Comparison of ENCODE assay signal across 8 cellular contexts in the genomic region with DNA sequence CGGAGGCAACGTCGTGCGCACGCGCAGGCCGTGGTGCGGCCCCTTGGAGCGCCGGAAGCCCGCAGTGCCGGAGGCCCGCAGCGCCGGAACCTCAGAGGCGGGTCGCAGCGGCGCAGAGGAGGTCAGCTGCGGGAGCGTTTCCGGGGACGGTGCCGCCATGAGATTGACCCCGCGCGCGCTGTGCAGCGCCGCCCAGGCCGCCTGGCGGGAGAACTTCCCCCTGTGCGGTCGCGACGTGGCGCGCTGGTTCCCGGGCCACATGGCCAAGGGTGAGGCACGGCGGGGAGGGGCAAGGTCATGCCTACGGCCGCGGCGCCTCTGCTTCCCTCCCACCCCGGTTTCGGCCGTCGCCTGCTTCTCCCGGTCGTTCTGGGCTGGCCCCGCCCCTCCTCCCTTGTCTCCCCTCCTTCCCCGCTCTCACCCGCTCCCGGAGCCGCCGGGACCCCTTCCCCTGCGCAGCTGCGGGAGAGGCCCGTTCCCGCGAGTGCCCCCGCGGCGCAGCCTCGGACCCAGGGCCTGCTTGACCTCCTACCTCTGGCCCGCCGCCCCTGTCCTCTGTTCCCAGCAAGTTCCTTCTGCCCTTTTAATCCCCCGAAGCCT. TPM values are rescaled to one million over a fixed set of nuclear protein-coding genes. Genes with fewer than 3 reads are reported as not detected.
A peak's percentile ranks its signal among the peaks of the same experiment; 100 is the strongest.
DNase-seq lines count a peak whose midpoint lies in the region; TF ChIP-seq lines count a peak whose summit lies in the region.

A gene with protein sequence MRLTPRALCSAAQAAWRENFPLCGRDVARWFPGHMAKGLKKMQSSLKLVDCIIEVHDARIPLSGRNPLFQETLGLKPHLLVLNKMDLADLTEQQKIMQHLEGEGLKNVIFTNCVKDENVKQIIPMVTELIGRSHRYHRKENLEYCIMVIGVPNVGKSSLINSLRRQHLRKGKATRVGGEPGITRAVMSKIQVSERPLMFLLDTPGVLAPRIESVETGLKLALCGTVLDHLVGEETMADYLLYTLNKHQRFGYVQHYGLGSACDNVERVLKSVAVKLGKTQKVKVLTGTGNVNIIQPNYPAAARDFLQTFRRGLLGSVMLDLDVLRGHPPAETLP (plus strand): TSS at position 94 of the 600 bp plus-strand sequence. CDS start 64 bp downstream, at position 158.

- H4K20me1 ChIP-seq in MM.1S (ENCODE audit: insufficient read depth, low read length): no peaks in the 10 kb centered on the region

- H3K4me1 Mint-ChIP-seq in activated naive CD8-positive, alpha-beta T cell treated with anti-CD3 and anti-CD28 coated beads for 36 hours: peaks cover 44% of the 10 kb centered on the region
- H3K4me1 Mint-ChIP-seq in glutamatergic neuron (ENCODE audit: low read depth, unreplicated experiment) (peaks cover 4% of the 10 kb centered on the region), osteocyte (ENCODE audit: unreplicated experiment) (peaks cover 13% of the 10 kb centered on the region)

- H3K4me1 ChIP-seq in MM.1S (ENCODE audit: low read length) (peaks cover 18% of the 10 kb centered on the region), tibial artery (peaks cover 4 to 16% (median 11%) of the 10 kb centered on the region in 4 donors)

- H3K27ac Mint-ChIP-seq in activated naive CD8-positive, alpha-beta T cell treated with anti-CD3 and anti-CD28 coated beads for 36 hours: peak within 1 kb of the TSS; percentile 96
- H3K27ac Mint-ChIP-seq in glutamatergic neuron (ENCODE audit: unreplicated experiment) (peak within 1 kb of the TSS; percentile 97), osteocyte (ENCODE audit: unreplicated experiment) (peak within 1 kb of the TSS; percentile 90)

- H3K9me2 ChIP-seq in MM.1S (replicated peaks; ENCODE audit: insufficient read depth, low read length): no peaks in the 10 kb centered on the region

- H3K27me3 ChIP-seq in GM06990 (replicated peaks; ENCODE audit: control insufficient read depth, insufficient read depth, low read length): no peaks in the 10 kb centered on the region
- no peaks in the 10 kb centered on the region for H3K27me3 ChIP-seq in MM.1S (replicated peaks; ENCODE audit: insufficient read depth, low read length)
- no peaks in the 10 kb centered on the region for H3K27me3 ChIP-seq in tibial artery

- H3K4me3 Mint-ChIP-seq in activated naive CD8-positive, alpha-beta T cell treated with anti-CD3 and anti-CD28 coated beads for 36 hours: peak within 1 kb of the TSS; percentile 93
- H3K4me3 Mint-ChIP-seq in glutamatergic neuron (ENCODE audit: unreplicated experiment) (peak within 1 kb of the TSS; percentile 97), osteocyte (ENCODE audit: unreplicated experiment) (peak within 1 kb of the TSS; percentile 91)

- H3K27me3 Mint-ChIP-seq in activated naive CD8-positive, alpha-beta T cell treated with anti-CD3 and anti-CD28 coated beads for 36 hours: no peaks in the 10 kb centered on the region
- no peaks in the 10 kb centered on the region for H3K27me3 Mint-ChIP-seq in glutamatergic neuron (ENCODE audit: unreplicated experiment)
- H3K27me3 Mint-ChIP-seq in osteocyte (ENCODE audit: unreplicated experiment): no peaks in the 10 kb centered on the region

- TF ChIP-seq CTCF in GM06990 (IDR thresholded peaks at IDR 0.05; ENCODE audit: insufficient read depth, low read length, poor library complexity, severe bottlenecking) (peak; percentile 13), MM.1S (IDR thresholded peaks at IDR 0.05; ENCODE audit: low read length) (no peak), glutamatergic neuron (IDR thresholded peaks at IDR 0.05; ENCODE audit: partially characterized antibody, unreplicated experiment) (no peak), osteocyte (IDR thresholded peaks at IDR 0.05) (no peak), tibial artery (IDR thresholded peaks at IDR 0.05) (peak; percentile 34 to 43)

- H3K4me3 ChIP-seq in GM06990 (replicated peaks; ENCODE audit: low read depth, low read length) (peak within 1 kb of the TSS; percentile 90), MM.1S (ENCODE audit: low read length) (peak within 1 kb of the TSS; percentile 94), SK-N-MC (peak within 1 kb of the TSS; percentile 84), tibial artery (peak within 1 kb of the TSS; percentile 81 to 95)

- H3K9me3 ChIP-seq in MM.1S (replicated peaks; ENCODE audit: insufficient read depth, low read length) (no peaks in the 10 kb centered on the region), SK-N-MC (ENCODE audit: low read depth, low read length) (no peaks in the 10 kb centered on the region), tibial artery (no peaks in the 10 kb centered on the region)

- H3F3A ChIP-seq in MM.1S (ENCODE audit: insufficient read depth, low read length): peaks cover 18% of the 10 kb centered on the region

- H3K27ac ChIP-seq in MM.1S (ENCODE audit: low read length) (peak within 1 kb of the TSS; percentile 80), SK-N-MC (peak within 1 kb of the TSS; percentile 68), tibial artery (peak within 1 kb of the TSS; percentile 75 to 90)

- peak within 1 kb of the TSS; percentile 85 for H3K4me2 ChIP-seq in MM.1S (ENCODE audit: low read depth, low read length)

- peak within 1 kb of the TSS; percentile 63 for H2AFZ ChIP-seq in MM.1S (ENCODE audit: low read length)

- peak; percentile 97 for DNase-seq in GM06990 (ENCODE audit: extremely low read depth, insufficient read length)
- DNase-seq in HCEC 1CT: peak; percentile 89
- DNase-seq in MM.1S: peak; percentile 95
- DNase-seq in SK-N-MC (ENCODE audit: low read depth, low spot score): no peak
- peak; percentile 97 for DNase-seq in activated naive CD8-positive, alpha-beta T cell treated with anti-CD3 and anti-CD28 coated beads for 36 hours
- DNase-seq in glutamatergic neuron: peak; percentile 99
- peak; percentile 98 for DNase-seq in osteocyte (ENCODE audit: extremely low spot score, unreplicated experiment)
- peak; percentile 89 to 96 for DNase-seq in tibial artery

- peaks cover 39% of the 10 kb centered on the region for H3K79me2 ChIP-seq in MM.1S (ENCODE audit: low read length)

- peaks cover 10% of the 10 kb centered on the region for H3K36me3 ChIP-seq in GM06990 (ENCODE audit: control insufficient read depth, insufficient read depth, low read length)
- no peaks in the 10 kb centered on the region; the same call in 1 of the 2 replicates for H3K36me3 ChIP-seq in MM.1S (replicated peaks; ENCODE audit: insufficient read depth, low read length)
- peaks cover 7% of the 10 kb centered on the region; the same call in 1 of the 2 replicates for H3K36me3 ChIP-seq in SK-N-MC (ENCODE audit: insufficient read depth, low read length)
- H3K36me3 ChIP-seq in tibial artery: peaks cover 6 to 58% (median 31%) of the 10 kb centered on the region in 3 donors

- H3K36me3 Mint-ChIP-seq in activated naive CD8-positive, alpha-beta T cell treated with anti-CD3 and anti-CD28 coated beads for 36 hours: peaks cover 30% of the 10 kb centered on the region
- H3K36me3 Mint-ChIP-seq in glutamatergic neuron (ENCODE audit: unreplicated experiment) (no peaks in the 10 kb centered on the region), osteocyte (ENCODE audit: unreplicated experiment) (peaks cover 18% of the 10 kb centered on the region)

- no peaks in the 10 kb centered on the region for H3K9me3 Mint-ChIP-seq in activated naive CD8-positive, alpha-beta T cell treated with anti-CD3 and anti-CD28 coated beads for 36 hours
- H3K9me3 Mint-ChIP-seq in glutamatergic neuron (ENCODE audit: unreplicated experiment): peaks cover 7% of the 10 kb centered on the region
- H3K9me3 Mint-ChIP-seq in osteocyte (ENCODE audit: unreplicated experiment): no peaks in the 10 kb centered on the region

- intact Hi-C loops in tibial artery (cut with DNase I; ENCODE audit: low total_unique reads): no loop called here

- peak within 1 kb of the TSS; percentile 93 for H3K9ac ChIP-seq in MM.1S (ENCODE audit: low read length)
- H3K9ac ChIP-seq in SK-N-MC (ENCODE audit: insufficient read length): peak within 1 kb of the TSS; percentile 90

RNA-seq across cellular contexts. Expression of the gene that starts here (rescaled TPM):
- total RNA-seq in activated naive CD8-positive, alpha-beta T cell treated with anti-CD3 and anti-CD28 coated beads for 36 hours: 10 to 100 TPM; 50.2 to 51.6 TPM
- 76.4 TPM for total RNA-seq in glutamatergic neuron (ENCODE audit: unreplicated experiment)
- 57.3 and 65.2 TPM in 2 replicates for total RNA-seq in osteocyte

Comparison
In these comparisons a context has a peak if more than half of its experiments do, and no peak if none do; other contexts are left out.
1. CTCF ChIP-seq: peak in GM06990 (single experiment) and tibial artery (2 of 2); none in MM.1S (single experiment), glutamatergic neuron (single experiment) and osteocyte (single experiment).
2. Peak in every context shown above with its lines, with median percentiles within 50 percentile points of each other: H3K4me3 ChIP-seq, H3K27ac ChIP-seq, H3K27ac Mint-ChIP-seq and H3K4me3 Mint-ChIP-seq.